ENCODE assay signal across 8 cellular contexts in genomic region chrX:104343408-104344129, GRCh38.
DNase-seq lines count a peak whose midpoint lies in the region; ATAC-seq and TF ChIP-seq lines count a peak whose summit lies in the region.

No MANE protein-coding gene starts in this region.

- no peaks in the 10 kb centered on the region for H3K4me1 Mint-ChIP-seq in activated CD4-positive, alpha-beta T cell treated with anti-CD3 and anti-CD28 coated beads for 36 hours

- no peaks in the 10 kb centered on the region for H3K9me3 Mint-ChIP-seq in activated CD4-positive, alpha-beta T cell treated with anti-CD3 and anti-CD28 coated beads for 36 hours (ENCODE audit: low read depth)

- POLR2A ChIA-PET in activated CD4-positive, alpha-beta T cell treated with anti-CD3 and anti-CD28 coated beads for 36 hours (lab: Charles Lee), result no interaction called here

- peak; percentile 73 for TF ChIP-seq CTCF in AG09309 (IDR thresholded peaks at IDR 0.05; ENCODE audit: control insufficient read depth, insufficient read depth, low read depth, low read length, missing control alignments)
- peak; percentile 37 for TF ChIP-seq CTCF in GM12865 (IDR thresholded peaks at IDR 0.05; ENCODE audit: insufficient read depth, low read depth, low read length, missing control alignments)
- TF ChIP-seq CTCF in fibroblast of pulmonary artery (IDR thresholded peaks at IDR 0.05; ENCODE audit: low read length, missing control alignments), result peak; percentile 57

- CTCF ChIA-PET in activated CD4-positive, alpha-beta T cell treated with anti-CD3 and anti-CD28 coated beads for 36 hours (lab: Charles Lee), result interaction anchor here (0.6 kb wide), 1 partner anchor 183 kb away, joined by 3 read pairs; no protein-coding TSS in a partner anchor

- intact Hi-C loops in activated CD4-positive, alpha-beta T cell treated with anti-CD3 and anti-CD28 coated beads for 36 hours (cut with DNase I, micrococcal nuclease), result loop anchor here in 1 of 2 experiments (1.0 to 2.0 kb wide), 2 partner anchors 149 to 245 kb away; no protein-coding TSS in a partner anchor

- H3K4me3 ChIP-seq in AG09309 (ENCODE audit: control insufficient read depth, low read depth, low read length) (no peak overlapping the region), GM12865 (ENCODE audit: low read depth, low read length) (no peak overlapping the region), fibroblast of pulmonary artery (replicated peaks; ENCODE audit: low read depth, low read length) (no peak overlapping the region)

- H3K27me3 Mint-ChIP-seq in activated CD4-positive, alpha-beta T cell treated with anti-CD3 and anti-CD28 coated beads for 36 hours, result peaks cover 2% of the 10 kb centered on the region

- no peak overlapping the region for H3K27ac Mint-ChIP-seq in activated CD4-positive, alpha-beta T cell treated with anti-CD3 and anti-CD28 coated beads for 36 hours

- H3K36me3 Mint-ChIP-seq in activated CD4-positive, alpha-beta T cell treated with anti-CD3 and anti-CD28 coated beads for 36 hours (ENCODE audit: low read depth), result no peaks in the 10 kb centered on the region

- peak; percentile 33 for DNase-seq in AG09309 (ENCODE audit: low read depth)
- peak; percentile 42 for DNase-seq in GM12865 (ENCODE audit: low read depth)
- DNase-seq in NCI-H2196 (lab: John Stamatoyannopoulos, UW; ENCODE audit: unreplicated experiment), result peak; percentile 36
- DNase-seq in activated CD4-positive, alpha-beta T cell treated with anti-CD3 and anti-CD28 coated beads for 36 hours, result peak; percentile 54
- DNase-seq in fibroblast of pulmonary artery (ENCODE audit: low read depth), result peak; percentile 85
- peak; percentile 62 for DNase-seq in pulmonary artery endothelial cell (ENCODE audit: low read depth, low spot score)
- no peak for DNase-seq in putamen (ENCODE audit: low spot score)

- peak; percentile 88 for ATAC-seq in HG02623 (IDR thresholded peaks at IDR 0.05; ENCODE audit: unreplicated experiment)
- ATAC-seq in activated CD4-positive, alpha-beta T cell treated with anti-CD3 and anti-CD28 coated beads for 36 hours, result no peak

- H3K4me3 Mint-ChIP-seq in activated CD4-positive, alpha-beta T cell treated with anti-CD3 and anti-CD28 coated beads for 36 hours, result no peak overlapping the region
